8 cellular contexts compared by ENCODE assay signal in genomic region chr15:101070502-101071273, GRCh38.
DNase-seq lines count a peak whose midpoint lies in the region; ATAC-seq and TF ChIP-seq lines count a peak whose summit lies in the region.

No MANE protein-coding gene starts in this region.

- no peak overlapping the region for H4K8ac ChIP-seq in H9 (replicated peaks; ENCODE audit: insufficient read length, low read depth, low read length)

- H3K23ac ChIP-seq in H9 (ENCODE audit: insufficient read length, low read depth, low read length), result no peak overlapping the region

- peak overlapping the region; percentile 82; the same call in 1 of the 2 replicates for H3K4ac ChIP-seq in H9 (ENCODE audit: low read depth, low read length)

- H3K27ac ChIP-seq in H9 (ENCODE audit: insufficient read length, low read depth, low read length) (peak overlapping the region; percentile 80), Panc1 (ENCODE audit: low read length) (no peak overlapping the region), esophagus (ENCODE audit: low read depth in 2 of 2, low read length in 1 of 2) (peak overlapping the region; percentile 50 to 62), OCI-LY7 (ENCODE audit: low read depth, low read length, poor library complexity, severe bottlenecking) (no peak overlapping the region)

- H4K5ac ChIP-seq in H9 (ENCODE audit: insufficient read length, low read depth, low read length), result peak overlapping the region; percentile 50

- H4K91ac ChIP-seq in H9 (ENCODE audit: insufficient read length, low read depth, low read length), result peak overlapping the region; percentile 78

- H2AFZ ChIP-seq in H9 (ENCODE audit: low read length) (no peak overlapping the region), OCI-LY7 (ENCODE audit: low read length) (no peak overlapping the region)

- ATAC-seq in Panc1 (no peak), HG03135 (IDR thresholded peaks at IDR 0.05; ENCODE audit: unreplicated experiment) (no peak)
- ATAC-seq in effector memory CD8-positive, alpha-beta T cell (replicated peaks), result no peak

- H3K27me3 ChIP-seq in H9 (ENCODE audit: insufficient read depth, low read length) (no peaks in the 10 kb centered on the region), Panc1 (ENCODE audit: control insufficient read depth, insufficient read depth, low read length) (no peaks in the 10 kb centered on the region), esophagus (ENCODE audit: control insufficient read depth in 1 of 2, insufficient read depth in 2 of 2, low read length in 2 of 2) (no peaks in the 10 kb centered on the region)

- BruUV-seq in Panc1 (replicated peaks; lab: Mats Ljungman, UMichigan), result TSS peak; percentile 46
- no TSS peak for BruUV-seq in OCI-LY7 (replicated peaks; lab: Mats Ljungman, UMichigan)

- H3K14ac ChIP-seq in H9 (ENCODE audit: insufficient read depth, low read length), result peak overlapping the region; percentile 86

- H3K4me1 Mint-ChIP-seq in H9, result peaks cover 60 to 69% of the 10 kb centered on the region in 2 experiments
- no peaks in the 10 kb centered on the region for H3K4me1 Mint-ChIP-seq in effector memory CD8-positive, alpha-beta T cell (ENCODE audit: low read depth in 2 of 2)

- H3K56ac ChIP-seq in H9 (ENCODE audit: insufficient read length, low read depth, low read length), result no peak overlapping the region

- H3K36me3 ChIP-seq in Panc1 (ENCODE audit: control insufficient read depth, insufficient read depth, low read length), result no peaks in the 10 kb centered on the region
- H3K36me3 ChIP-seq in esophagus (ENCODE audit: control insufficient read depth in 2 of 2, insufficient read depth in 2 of 2, low read length in 1 of 2), result peaks cover 0 to 6% of the 10 kb centered on the region in 2 donors
- H3K36me3 ChIP-seq in OCI-LY7 (ENCODE audit: insufficient read depth, low read length), result peaks cover 69% of the 10 kb centered on the region

- H3K9ac ChIP-seq in H9 (ENCODE audit: extremely low read depth, insufficient read length, low read length), result peak overlapping the region; percentile 35

- H3K23me2 ChIP-seq in H9 (ENCODE audit: insufficient read length, low read depth, low read length, poor library complexity, severe bottlenecking), result peaks cover 4% of the 10 kb centered on the region

- H2BK120ac ChIP-seq in H9 (ENCODE audit: low read depth, low read length, poor library complexity, severe bottlenecking), result no peak overlapping the region

- H3K36me3 Mint-ChIP-seq in H9 (ENCODE audit: insufficient read depth in 1 of 3, low read depth in 3 of 3), result peaks cover 13 to 25% (median 21%) of the 10 kb centered on the region in 3 experiments
- no peaks in the 10 kb centered on the region for H3K36me3 Mint-ChIP-seq in effector memory CD8-positive, alpha-beta T cell (ENCODE audit: insufficient read depth)

- H2BK15ac ChIP-seq in H9 (ENCODE audit: low read depth, low read length), result no peak overlapping the region

- H3K27me3 Mint-ChIP-seq in H9 (ENCODE audit: low read depth), result peaks cover 4% of the 10 kb centered on the region
- peaks cover 19 to 28% of the 10 kb centered on the region in 2 donors for H3K27me3 Mint-ChIP-seq in effector memory CD8-positive, alpha-beta T cell

- H3K79me2 ChIP-seq in H9 (ENCODE audit: insufficient read depth, low read length) (no peaks in the 10 kb centered on the region), OCI-LY7 (ENCODE audit: insufficient read depth, low read depth, low read length) (no peaks in the 10 kb centered on the region)

- peak overlapping the region; percentile 96 for H2BK12ac ChIP-seq in H9 (ENCODE audit: insufficient read length, low read depth, low read length)

- no peaks in the 10 kb centered on the region for H3K79me1 ChIP-seq in H9 (ENCODE audit: insufficient read depth, low read depth, low read length, poor library complexity, severe bottlenecking)

- H3K4me3 ChIP-seq in Panc1 (ENCODE audit: low read depth in 2 of 2, low read length in 2 of 2), result no peak overlapping the region
- H3K4me3 ChIP-seq in esophagus (ENCODE audit: low read depth in 1 of 2, low read length in 2 of 2), result no peak overlapping the region
- H3K4me3 ChIP-seq in OCI-LY7 (ENCODE audit: low read depth, low read length, poor library complexity, severe bottlenecking), result no peak overlapping the region

- H3K4me2 ChIP-seq in H9 (ENCODE audit: insufficient read depth, insufficient read length, low read length) (no peak overlapping the region), OCI-LY7 (ENCODE audit: low read length) (no peak overlapping the region)

- H3T11ph ChIP-seq in H9 (ENCODE audit: low read length), result no peak overlapping the region

- H3K9me3 ChIP-seq in H9 (ENCODE audit: control insufficient read depth, low read depth, low read length) (no peaks in the 10 kb centered on the region), Panc1 (ENCODE audit: control insufficient read depth, insufficient read depth, low read depth, low read length) (no peaks in the 10 kb centered on the region), esophagus (ENCODE audit: control insufficient read depth in 2 of 2, insufficient read depth in 1 of 2, low read depth in 1 of 2, low read length in 1 of 2) (no peaks in the 10 kb centered on the region), OCI-LY7 (ENCODE audit: low read length) (no peaks in the 10 kb centered on the region)

- no peaks in the 10 kb centered on the region for H3K9me2 ChIP-seq in OCI-LY7 (ENCODE audit: insufficient read depth, low read length)

- CTCF ChIA-PET in Panc1 (lab: Charles Lee), result interaction anchor here (0.6 to 0.7 kb wide), 2 partner anchors 164 to 336 kb away, joined by 3 read pairs; no protein-coding TSS in a partner anchor
- CTCF ChIA-PET in OCI-LY7 (lab: Charles Lee; ENCODE audit: unreplicated experiment), result no interaction called here

- H3K27ac Mint-ChIP-seq in H9, result peak overlapping the region; percentile 88 to 98 (median 96)
- no peak overlapping the region for H3K27ac Mint-ChIP-seq in effector memory CD8-positive, alpha-beta T cell

- H4K20me1 ChIP-seq in H9 (ENCODE audit: control insufficient read depth, insufficient read depth, insufficient read length) (no peaks in the 10 kb centered on the region), OCI-LY7 (ENCODE audit: insufficient read depth, low read length) (no peaks in the 10 kb centered on the region)

- no CpG with 5 or more reads among the region's 6 CpGs for WGBS in H9 (ENCODE audit: extremely low coverage, insufficient read length, low lambda C conversion rate)
- WGBS in esophagus, 2 donors, result 65 to 80% methylated on average over 6 of the region's 6 CpGs

- H3K4me1 ChIP-seq in H9 (ENCODE audit: insufficient read depth, low read length), result peaks cover 20% of the 10 kb centered on the region
- peaks cover 6% of the 10 kb centered on the region; the same call in 1 of the 2 replicates for H3K4me1 ChIP-seq in Panc1 (ENCODE audit: control insufficient read depth, insufficient read depth, low read length)
- H3K4me1 ChIP-seq in esophagus (ENCODE audit: control insufficient read depth in 2 of 2, insufficient read depth in 2 of 2, low read length in 1 of 2), result peaks cover 0 to 1% of the 10 kb centered on the region in 2 donors
- no peaks in the 10 kb centered on the region for H3K4me1 ChIP-seq in OCI-LY7 (ENCODE audit: insufficient read depth, low read length, poor library complexity, severe bottlenecking)

- peak overlapping the region; percentile 81 for H3K18ac ChIP-seq in H9 (ENCODE audit: insufficient read length, low read depth, low read length)

- POLR2A ChIA-PET in Panc1 (lab: Charles Lee) (no interaction called here), OCI-LY7 (lab: Charles Lee) (no interaction called here)

- intact Hi-C loops in Panc1 (cut with micrococcal nuclease; ENCODE audit: unreplicated experiment), result no loop called here
- intact Hi-C loops in posterior vena cava (cut with DNase I), result no loop called here
- intact Hi-C loops in OCI-LY7 (cut with micrococcal nuclease; ENCODE audit: unreplicated experiment), result loop anchor here (10.0 kb wide), 1 partner anchor 626 kb away; no protein-coding TSS in a partner anchor

- peak overlapping the region; percentile 58 for H2BK5ac ChIP-seq in H9 (ENCODE audit: insufficient read length, low read length)

- H2AK5ac ChIP-seq in H9 (ENCODE audit: insufficient read length, low read length), result peak overlapping the region; percentile 52

- no peak overlapping the region for H2BK20ac ChIP-seq in H9 (ENCODE audit: low read depth, low read length, poor library complexity, severe bottlenecking)

- DNase-seq in H9, result no peak
- no peak for DNase-seq in Panc1 (ENCODE audit: low read depth, low spot score)
- peak; percentile 81 for DNase-seq in posterior vena cava (ENCODE audit: low spot score)
- no peak for DNase-seq in OCI-LY7 (ENCODE audit: low spot score)
- no peak for DNase-seq in effector memory CD8-positive, alpha-beta T cell
- no peak for DNase-seq in NAMALWA (ENCODE audit: low spot score)

- peak overlapping the region; percentile 9 to 45; a peak in 2 of 5 replicates for H3K4me3 Mint-ChIP-seq in H9
- H3K4me3 Mint-ChIP-seq in effector memory CD8-positive, alpha-beta T cell, result no peak overlapping the region

- no peak for TF ChIP-seq CTCF in H9 (conservative IDR thresholded peaks at IDR 0.05)
- TF ChIP-seq CTCF in Panc1 (IDR thresholded peaks at IDR 0.05), result no peak
- no peak for TF ChIP-seq CTCF in OCI-LY7 (conservative IDR thresholded peaks at IDR 0.05; ENCODE audit: low read length)

- in situ Hi-C loops in Panc1 (cut with HindIII; ENCODE audit: low pct_unique_long_range_greater_than_20kb, low sequenced_read_pairs), result no loop called here

- peaks cover 21 to 34% of the 10 kb centered on the region in 2 experiments for H3K9me3 Mint-ChIP-seq in H9
- H3K9me3 Mint-ChIP-seq in effector memory CD8-positive, alpha-beta T cell, result no peaks in the 10 kb centered on the region

Comparison
In these comparisons a context has a peak if more than half of its experiments do, and no peak if none do; other contexts are left out.
1. H3K27ac ChIP-seq: peak in H9 (single experiment) and esophagus (2 of 2); none in Panc1 (single experiment) and OCI-LY7 (single experiment).
2. H3K27ac Mint-ChIP-seq: peak in H9 (3 of 3); none in effector memory CD8-positive, alpha-beta T cell (0 of 2).
3. H3K4me3 Mint-ChIP-seq: peak in H9 (2 of 2); none in effector memory CD8-positive, alpha-beta T cell (0 of 2).